ENCODE assay signal across 32 cellular contexts in the genomic region with DNA sequence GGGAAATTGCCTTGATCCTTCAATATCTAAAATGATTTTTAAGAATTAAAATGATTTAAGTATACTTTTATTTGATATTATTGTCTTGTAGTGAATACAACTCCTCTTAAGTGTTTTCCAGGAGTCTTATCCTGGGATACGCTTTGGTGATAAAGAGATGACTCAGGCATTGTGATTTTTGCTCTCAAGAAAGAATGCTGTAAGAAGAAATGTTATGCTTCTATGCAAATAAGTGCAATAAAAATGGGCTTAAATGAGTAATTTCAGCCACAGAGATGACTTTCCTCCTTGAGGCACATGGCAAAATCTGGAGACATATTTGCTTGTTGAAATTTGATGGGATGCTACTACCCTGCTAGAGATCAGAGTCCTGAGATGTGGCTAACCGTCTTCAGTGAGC.
"Had no signal": no experiment of that assay in that cellular context is flagged by ENCODE, and none has a peak within 500 bp of the region (broad histone marks: within the 10 kb centered on the region; RNA-seq: fewer than 3 reads in every experiment).

No MANE protein-coding gene starts in this region.

- DNase-seq: activated CD4-positive, alpha-beta memory T cell treated with anti-CD3 and anti-CD28 coated beads, Interleukin-2, amount 10 ng/mL, durations not matched to agents 7 days and 5 days; activated CD4-positive, alpha-beta T cell treated with anti-CD3 and anti-CD28 coated beads for 1 hour; activated CD4-positive, alpha-beta T cell treated with anti-CD3 and anti-CD28 coated beads for 48 hours; activated CD4-positive, CD25-positive, alpha-beta regulatory T cell; activated CD8-positive, alpha-beta memory T cell treated with anti-CD3 and anti-CD28 coated beads for 24 hours; activated CD8-positive, alpha-beta memory T cell treated with anti-CD3 and anti-CD28 coated beads, Interleukin-2, amount 10 ng/mL, durations not matched to agents 7 days and 5 days; activated CD8-positive, alpha-beta memory T cell treated with anti-CD3 and anti-CD28 coated beads, Interleukin-2, amount 50 U/mL, for 48 hours; activated effector memory CD4-positive, alpha-beta T cell treated with anti-CD3 and anti-CD28 coated beads, Interleukin-2, amount 50 U/mL, for 16 hours; activated naive CD4-positive, alpha-beta T cell; activated naive CD8-positive, alpha-beta T cell treated with anti-CD3 and anti-CD28 coated beads, Interleukin-2, amount 10 ng/mL, durations not matched to agents 7 days and 5 days; activated T-cell treated with anti-CD3 and anti-CD28 coated beads, Interleukin-2, amount 50 U/mL, for 72 hours; central memory CD4-positive, alpha-beta T cell; NCI-H1105; NCI-H1417 treated with DMSO at 0.1 percent for 48 hours; NCI-H187 treated with DMSO at 0.1 percent for 48 hours; NCI-H2081; NCI-H345; NCI-H510A; NCI-H526; NCI-H748 treated with DMSO at 0.1 percent for 48 hours; NK-92 treated with Interleukin-12 subunit alpha and Interleukin-12 subunit beta, amount 100 ng/mL, for 24 hours; PC-9; SIG-M5; T-helper 1 cell; T-helper 2 cell; T-helper 9 cell; WERI-Rb-1 had no signal

- H3K36me3 ChIP-seq: WERI-Rb-1 had no signal

- H3K4me2 ChIP-seq: PC-9 had no signal

- ATAC-seq: activated CD8-positive, alpha-beta memory T cell treated with anti-CD3 and anti-CD28 coated beads, Interleukin-2, amount 10 ng/mL, durations not matched to agents 7 days and 5 days; activated T-cell treated with anti-CD3 and anti-CD28 coated beads, Interleukin-2, amount 50 U/mL, for 72 hours; activated T-helper 17 cell treated with anti-CD3 and anti-CD28 coated beads, Interleukin-2, amount 50 U/mL, for 72 hours; Right ventricle myocardium inferior; SK-N-SH treated with all-trans-retinoic acid at 6 μM for 48 hours had no signal

- H2AFZ ChIP-seq: PC-9 had no signal

- FAIRE-seq: RCC 7860 had no signal

- H3K27ac ChIP-seq: PC-9, RWPE1, WERI-Rb-1 had no signal

- H3K4me3 ChIP-seq: PC-9 had no signal
